4 cellular contexts compared by ENCODE assay signal in the genomic region with DNA sequence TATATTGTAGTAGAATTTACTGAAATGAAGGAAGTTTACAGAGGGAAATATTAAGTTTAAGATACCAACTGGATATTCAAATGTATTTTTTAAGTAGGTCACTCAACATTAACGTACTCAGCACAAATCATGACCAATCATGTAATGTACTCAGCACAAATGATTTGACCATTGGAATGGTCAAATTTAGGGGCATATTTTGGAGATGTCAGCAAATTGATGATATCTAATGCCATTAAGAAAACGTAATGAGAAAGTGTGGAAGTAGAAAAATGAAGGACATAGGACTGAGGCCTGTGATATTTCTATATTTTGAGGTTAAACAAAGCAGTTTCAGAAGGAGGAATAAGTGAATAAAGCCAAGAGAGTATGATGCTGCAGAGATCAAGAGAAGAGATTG.
TF ChIP-seq lines count a peak whose summit lies in the region.

No MANE protein-coding gene starts in this region.

TF ChIP-seq in HepG2, 621 proteins besides CTCF, POLR2A, EP300 and RAD21 (continues in another document):
- no peak for TF ChIP-seq AGO2 (optimal IDR thresholded peaks at IDR 0.05; ENCODE audit: low read depth, low read length)
- TF ChIP-seq, protein P1, sequence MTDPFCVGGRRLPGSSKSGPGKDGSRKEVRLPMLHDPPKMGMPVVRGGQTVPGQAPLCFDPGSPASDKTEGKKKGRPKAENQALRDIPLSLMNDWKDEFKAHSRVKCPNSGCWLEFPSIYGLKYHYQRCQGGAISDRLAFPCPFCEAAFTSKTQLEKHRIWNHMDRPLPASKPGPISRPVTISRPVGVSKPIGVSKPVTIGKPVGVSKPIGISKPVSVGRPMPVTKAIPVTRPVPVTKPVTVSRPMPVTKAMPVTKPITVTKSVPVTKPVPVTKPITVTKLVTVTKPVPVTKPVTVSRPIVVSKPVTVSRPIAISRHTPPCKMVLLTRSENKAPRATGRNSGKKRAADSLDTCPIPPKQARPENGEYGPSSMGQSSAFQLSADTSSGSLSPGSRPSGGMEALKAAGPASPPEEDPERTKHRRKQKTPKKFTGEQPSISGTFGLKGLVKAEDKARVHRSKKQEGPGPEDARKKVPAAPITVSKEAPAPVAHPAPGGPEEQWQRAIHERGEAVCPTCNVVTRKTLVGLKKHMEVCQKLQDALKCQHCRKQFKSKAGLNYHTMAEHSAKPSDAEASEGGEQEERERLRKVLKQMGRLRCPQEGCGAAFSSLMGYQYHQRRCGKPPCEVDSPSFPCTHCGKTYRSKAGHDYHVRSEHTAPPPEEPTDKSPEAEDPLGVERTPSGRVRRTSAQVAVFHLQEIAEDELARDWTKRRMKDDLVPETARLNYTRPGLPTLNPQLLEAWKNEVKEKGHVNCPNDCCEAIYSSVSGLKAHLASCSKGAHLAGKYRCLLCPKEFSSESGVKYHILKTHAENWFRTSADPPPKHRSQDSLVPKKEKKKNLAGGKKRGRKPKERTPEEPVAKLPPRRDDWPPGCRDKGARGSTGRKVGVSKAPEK (CRISPR knock-in tag; IDR thresholded peaks at IDR 0.05; ENCODE audit: borderline replicate concordance), result no peak
- TF ChIP-seq XRCC5 (optimal IDR thresholded peaks at IDR 0.05; ENCODE audit: low read length), result no peak
- TF ChIP-seq MAFF (IDR thresholded peaks at IDR 0.05; ENCODE audit: low read depth, low read length), result peak; percentile 68
- no peak for TF ChIP-seq SRSF1 (optimal IDR thresholded peaks at IDR 0.05; ENCODE audit: low read depth, low read length)
- TF ChIP-seq CHD4 (IDR thresholded peaks at IDR 0.05; ENCODE audit: borderline replicate concordance, low read length), result no peak
- no peak for TF ChIP-seq MAZ (IDR thresholded peaks at IDR 0.05; ENCODE audit: borderline replicate concordance, low read depth, low read length)
- no peak for TF ChIP-seq MAZ (CRISPR knock-in tag; IDR thresholded peaks at IDR 0.05; ENCODE audit: low read depth)
- no peak for TF ChIP-seq ZNF660 (CRISPR knock-in tag; IDR thresholded peaks at IDR 0.05; ENCODE audit: borderline replicate concordance, low read depth)
- TF ChIP-seq MAFK (conservative IDR thresholded peaks at IDR 0.05 in 1 of 2, IDR thresholded peaks at IDR 0.05 in 1 of 2; ENCODE audit: low read length in 2 of 2), result peak; percentile 52 to 75
- TF ChIP-seq ZNF891 (CRISPR knock-in tag; IDR thresholded peaks at IDR 0.05), result no peak

TF ChIP-seq in A549, 52 proteins besides CTCF, POLR2A, EP300 and RAD21:
- TF ChIP-seq MAFK (IDR thresholded peaks at IDR 0.05; ENCODE audit: partially characterized antibody), result peak; percentile 59
- no peak for TF ChIP-seq RNF2 (IDR thresholded peaks at IDR 0.05; ENCODE audit: borderline replicate concordance, low read depth)

TF ChIP-seq in IMR-90, 13 proteins besides CTCF, POLR2A, EP300 and RAD21:
- TF ChIP-seq MAZ (IDR thresholded peaks at IDR 0.05; ENCODE audit: borderline replicate concordance, low read depth, low read length) (no peak), MAFK (IDR thresholded peaks at IDR 0.05; ENCODE audit: low read depth, low read length) (0 out of 2 replicates have a peak, but pooled peaks have one; percentile 16)

TF ChIP-seq in K562, 482 proteins besides CTCF, POLR2A, EP300 and RAD21:
- TF ChIP-seq ZNF316 (IDR thresholded peaks at IDR 0.05), result 0 out of 2 replicates have a peak, but pooled peaks have one; percentile 16
- no peak for TF ChIP-seq RBM34 (IDR thresholded peaks at IDR 0.05; ENCODE audit: borderline replicate concordance, insufficient read depth, low read length)
TF ChIP-seq in K562: peak in this region for 1.
